1 cellular context compared by ENCODE assay signal in the genomic region with DNA sequence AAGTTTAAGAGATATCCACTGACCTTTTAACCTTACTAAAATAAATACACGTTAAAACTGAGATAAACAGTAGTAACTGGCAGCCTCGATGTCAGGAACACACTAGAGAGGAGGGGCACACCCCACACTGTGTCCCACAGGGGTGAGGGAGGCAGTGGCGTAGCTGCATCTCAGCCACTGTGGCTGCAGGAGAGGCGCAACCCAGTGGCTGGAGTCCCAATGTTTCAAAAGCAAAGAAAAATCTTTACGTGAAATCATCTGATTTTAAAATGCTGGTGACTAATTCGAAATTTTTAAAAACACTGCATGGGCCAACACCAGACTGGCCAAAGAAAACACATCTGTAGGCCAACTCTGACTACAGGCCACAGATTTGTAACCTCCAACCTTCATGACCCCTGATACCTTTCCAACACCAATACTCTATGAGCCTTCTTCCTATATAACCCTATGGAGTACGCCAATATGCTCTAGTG.
TF ChIP-seq lines count a peak whose summit lies in the region.

No MANE protein-coding gene starts in this region.

TF ChIP-seq in K562, 482 proteins besides CTCF, POLR2A, EP300 and RAD21 (continued from another document):
- TF ChIP-seq HNRNPH1 (optimal IDR thresholded peaks at IDR 0.05; ENCODE audit: low read depth, low read length) (no peak), GABPB1 (CRISPR knock-in tag; IDR thresholded peaks at IDR 0.05) (no peak), ZNF431 (CRISPR knock-in tag; IDR thresholded peaks at IDR 0.05) (no peak)
- TF ChIP-seq, protein P1, sequence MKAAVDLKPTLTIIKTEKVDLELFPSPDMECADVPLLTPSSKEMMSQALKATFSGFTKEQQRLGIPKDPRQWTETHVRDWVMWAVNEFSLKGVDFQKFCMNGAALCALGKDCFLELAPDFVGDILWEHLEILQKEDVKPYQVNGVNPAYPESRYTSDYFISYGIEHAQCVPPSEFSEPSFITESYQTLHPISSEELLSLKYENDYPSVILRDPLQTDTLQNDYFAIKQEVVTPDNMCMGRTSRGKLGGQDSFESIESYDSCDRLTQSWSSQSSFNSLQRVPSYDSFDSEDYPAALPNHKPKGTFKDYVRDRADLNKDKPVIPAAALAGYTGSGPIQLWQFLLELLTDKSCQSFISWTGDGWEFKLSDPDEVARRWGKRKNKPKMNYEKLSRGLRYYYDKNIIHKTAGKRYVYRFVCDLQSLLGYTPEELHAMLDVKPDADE (conservative IDR thresholded peaks at IDR 0.05; ENCODE audit: control insufficient read depth, low read depth, low read length), result no peak
